Comparison of ENCODE assay signal across 19 cellular contexts in genomic region chr1:180728472-180729106, GRCh38.
DNase-seq lines count a peak whose midpoint lies in the region; ATAC-seq, FAIRE-seq and TF ChIP-seq lines count a peak whose summit lies in the region.
"Had no signal": no experiment of that assay in that cellular context is flagged by ENCODE, and none has a peak within 500 bp of the region (broad histone marks: within the 10 kb centered on the region; RNA-seq: fewer than 3 reads in every experiment).

No MANE protein-coding gene starts in this region.

- BruUV-seq in Calu3 (replicated peaks; lab: Mats Ljungman, UMichigan) = no TSS peak

- H3K9ac ChIP-seq in endodermal cell (ENCODE audit: extremely low read depth, low read length, poor library complexity, severe bottlenecking) = no peak overlapping the region
- H3K9ac ChIP-seq in keratinocyte (ENCODE audit: control insufficient read depth, extremely low read depth, insufficient read depth, low read length) = no peak overlapping the region
- H3K9ac ChIP-seq: BLaER1 treated with 17β-estradiol and CSF1 and Interleukin-3, amounts not matched to agents 10 nM and 100 nM; KMS-11 had no signal

- peaks cover 6% of the 10 kb centered on the region for H3K79me2 ChIP-seq in keratinocyte (ENCODE audit: control insufficient read depth, insufficient read depth, low read length)

- no peak overlapping the region for H2AFZ ChIP-seq in keratinocyte (ENCODE audit: control insufficient read depth, low read length)

- intact Hi-C loops in Calu3 (cut with micrococcal nuclease; ENCODE audit: unreplicated experiment) = no loop called here

- ATAC-seq in GM21576 (IDR thresholded peaks at IDR 0.05; ENCODE audit: unreplicated experiment) = no peak
- ATAC-seq: HCT116, HepG2 had no signal

- H3K9me1 ChIP-seq in keratinocyte (ENCODE audit: control insufficient read depth, extremely low read depth, insufficient read depth, low read length) = no peaks in the 10 kb centered on the region

- H4K20me1 ChIP-seq in keratinocyte (ENCODE audit: control insufficient read depth, extremely low read depth, insufficient read depth, low read length) = no peaks in the 10 kb centered on the region
- H4K20me1 ChIP-seq: BLaER1 treated with 17β-estradiol and CSF1 and Interleukin-3, amounts not matched to agents 10 nM and 100 nM had no signal

- H3K4me2 ChIP-seq in keratinocyte (ENCODE audit: control insufficient read depth, extremely low read depth, insufficient read depth, low read depth, low read length) = no peak overlapping the region
- H3K4me2 ChIP-seq: BLaER1 treated with 17β-estradiol and CSF1 and Interleukin-3, amounts not matched to agents 10 nM and 100 nM; KMS-11 had no signal

- H3K36me3 ChIP-seq in endodermal cell (ENCODE audit: control insufficient read depth, insufficient read depth, low read length) (no peaks in the 10 kb centered on the region), keratinocyte (ENCODE audit: control insufficient read depth in 2 of 2, extremely low read depth in 1 of 2, insufficient read depth in 2 of 2, low read length in 2 of 2) (no peaks in the 10 kb centered on the region)

- TF ChIP-seq CTCF in D721Med (IDR thresholded peaks at IDR 0.05; ENCODE audit: insufficient read depth, missing control alignments) = no peak
- TF ChIP-seq CTCF in endodermal cell (conservative IDR thresholded peaks at IDR 0.05) = no peak
- no peak for TF ChIP-seq CTCF in keratinocyte (optimal IDR thresholded peaks at IDR 0.05 in 1 of 3, IDR thresholded peaks at IDR 0.05 in 1 of 3, conservative IDR thresholded peaks at IDR 0.05 in 1 of 3; ENCODE audit: extremely low read depth in 1 of 3, insufficient read depth in 2 of 3, low read length in 3 of 3)
- no peak for TF ChIP-seq CTCF in Calu3 (IDR thresholded peaks at IDR 0.05; ENCODE audit: unreplicated experiment)

- H3K9me3 ChIP-seq in endodermal cell (ENCODE audit: control insufficient read depth, low read length) (peaks cover 50% of the 10 kb centered on the region), keratinocyte (ENCODE audit: control insufficient read depth, low read depth, low read length) (no peaks in the 10 kb centered on the region)

- DNase-seq in D721Med (ENCODE audit: insufficient read length, low spot score) (no peak), endodermal cell (no peak), keratinocyte (ENCODE audit: low read depth, low spot score) (no peak), Calu3 (no peak), kidney tubule cell (ENCODE audit: low spot score) (no peak)
- DNase-seq: ACHN; CD4-positive, CD25-positive, alpha-beta regulatory T cell; DMS153; DMS79 treated with DMSO at 0.1 percent for 48 hours; EL; GDM1 had no signal

- H3K27me3 Mint-ChIP-seq in endodermal cell (ENCODE audit: insufficient read depth) (no peaks in the 10 kb centered on the region), Calu3 (ENCODE audit: unreplicated experiment) (no peaks in the 10 kb centered on the region)
- H3K27me3 Mint-ChIP-seq: CD4-positive, CD25-positive, alpha-beta regulatory T cell had no signal

- H3K4me1 ChIP-seq in endodermal cell (ENCODE audit: control insufficient read depth, insufficient read depth, low read length) (no peaks in the 10 kb centered on the region), keratinocyte (ENCODE audit: control insufficient read depth, extremely low read depth, insufficient read depth, low read length) (peaks cover 5% of the 10 kb centered on the region)
- H3K4me1 ChIP-seq: BLaER1 treated with 17β-estradiol and CSF1 and Interleukin-3, amounts not matched to agents 10 nM and 100 nM had no signal

- H3K27me3 ChIP-seq in endodermal cell (ENCODE audit: control insufficient read depth, insufficient read depth, low read length, poor library complexity, severe bottlenecking) (no peaks in the 10 kb centered on the region), keratinocyte (ENCODE audit: control insufficient read depth, extremely low read depth, insufficient read depth, low read length) (no peaks in the 10 kb centered on the region)
- H3K27me3 ChIP-seq: BLaER1 treated with 17β-estradiol and CSF1 and Interleukin-3, amounts not matched to agents 10 nM and 100 nM had no signal

- no peak overlapping the region for H3K27ac ChIP-seq in endodermal cell (ENCODE audit: low read depth, low read length)
- H3K27ac ChIP-seq in keratinocyte (ENCODE audit: control insufficient read depth, insufficient read depth, low read length) = peak overlapping the region; percentile 57
- H3K27ac ChIP-seq: BLaER1 treated with 17β-estradiol and CSF1 and Interleukin-3, amounts not matched to agents 10 nM and 100 nM; KMS-11 had no signal

- FAIRE-seq in D721Med (lab: Jason Lieb, UNC) = peak; percentile 81
- peak; percentile 29 for FAIRE-seq in TTC549 (lab: Jason Lieb, UNC)
- peak; percentile 77 for FAIRE-seq in keratinocyte (lab: Jason Lieb, UNC)
- FAIRE-seq: GM19239, H54, HepG2 had no signal

- 89 to 96% methylated on average over 3 to 4 of the region's 4 CpGs for WGBS in endodermal cell (ENCODE audit: insufficient coverage in 1 of 2, insufficient read length in 1 of 2), 2 experiments

- dilution Hi-C loops in keratinocyte (cut with MboI; ENCODE audit: extremely low pct_ligation_motif_present, low sequenced_read_pairs) = no loop called here

- H3K4me1 Mint-ChIP-seq in endodermal cell (peaks cover 7% of the 10 kb centered on the region), Calu3 (ENCODE audit: low read depth, unreplicated experiment) (no peaks in the 10 kb centered on the region)

- CTCF ChIA-PET in Calu3 (lab: Charles Lee) = interaction anchor here (0.6 kb wide), 1 partner anchor 1806 kb away, joined by 5 read pairs; no protein-coding TSS in a partner anchor

- H3K36me3 Mint-ChIP-seq in endodermal cell (ENCODE audit: low read depth) (peaks cover 21% of the 10 kb centered on the region), Calu3 (ENCODE audit: insufficient read depth, unreplicated experiment) (no peaks in the 10 kb centered on the region)

- H3K4me3 ChIP-seq in endodermal cell (ENCODE audit: low read length) (peak overlapping the region; percentile 13), keratinocyte (ENCODE audit: control insufficient read depth in 2 of 3, extremely low read depth in 1 of 3, insufficient read depth in 2 of 3, low read depth in 1 of 3, low read length in 3 of 3) (no peak overlapping the region)
- H3K4me3 ChIP-seq: BLaER1 treated with 17β-estradiol and CSF1 and Interleukin-3, amounts not matched to agents 10 nM and 100 nM had no signal

- no peak overlapping the region for H3K27ac Mint-ChIP-seq in endodermal cell
- H3K27ac Mint-ChIP-seq in Calu3 (ENCODE audit: unreplicated experiment) = no peak overlapping the region
- H3K27ac Mint-ChIP-seq: CD4-positive, CD25-positive, alpha-beta regulatory T cell had no signal

- H3K4me3 Mint-ChIP-seq in endodermal cell = no peak overlapping the region
- H3K4me3 Mint-ChIP-seq in Calu3 (ENCODE audit: low read depth, unreplicated experiment) = no peak overlapping the region
- H3K4me3 Mint-ChIP-seq: CD4-positive, CD25-positive, alpha-beta regulatory T cell had no signal

- H3K9me3 Mint-ChIP-seq in endodermal cell (peaks cover 51% of the 10 kb centered on the region), Calu3 (ENCODE audit: low read depth, unreplicated experiment) (peaks cover 8% of the 10 kb centered on the region)
